Comparison of ENCODE assay signal across 9 cellular contexts in genomic region chr2:38147333-38148121, GRCh38.
DNase-seq lines count a peak whose midpoint lies in the region; ATAC-seq and TF ChIP-seq lines count a peak whose summit lies in the region.
"Had no signal": no experiment of that assay in that cellular context is flagged by ENCODE, and none has a peak within 500 bp of the region (broad histone marks: within the 10 kb centered on the region; RNA-seq: fewer than 3 reads in every experiment).

No MANE protein-coding gene starts in this region.

- H3K79me1 ChIP-seq in mesendoderm (ENCODE audit: low read length) = no peaks in the 10 kb centered on the region

- H3K79me2 ChIP-seq in mesendoderm (ENCODE audit: control insufficient read depth, insufficient read depth, low read length) = no peaks in the 10 kb centered on the region

- H3K18ac ChIP-seq in mesendoderm (ENCODE audit: low read length) = no peak overlapping the region

- peaks cover 3% of the 10 kb centered on the region for H3K27me3 Mint-ChIP-seq in T-helper 2 cell treated with Interferon-gamma antibody and Interleukin-4, amounts not matched to agents 5 μg/mL and 100 μg/mL, for 36 hours (ENCODE audit: low read depth)
- H3K27me3 Mint-ChIP-seq in type B pancreatic cell = no peaks in the 10 kb centered on the region

- H2BK15ac ChIP-seq in mesendoderm (replicated peaks; ENCODE audit: low read depth) = no peak overlapping the region

- no peak overlapping the region for H3K9ac ChIP-seq in mesendoderm (ENCODE audit: low read length)

- no peak overlapping the region for H2BK5ac ChIP-seq in mesendoderm (ENCODE audit: low read length)

- TF ChIP-seq CTCF in type B pancreatic cell (conservative IDR thresholded peaks at IDR 0.05) (no peak), body of pancreas (IDR thresholded peaks at IDR 0.05) (no peak)

- no peak overlapping the region for H3K4me3 Mint-ChIP-seq in T-helper 2 cell treated with Interferon-gamma antibody and Interleukin-4, amounts not matched to agents 5 μg/mL and 100 μg/mL, for 36 hours
- peak overlapping the region; percentile 58 for H3K4me3 Mint-ChIP-seq in type B pancreatic cell

- no peak overlapping the region for H3K23ac ChIP-seq in mesendoderm (ENCODE audit: low read length)

- TF ChIP-seq POLR2A in body of pancreas (IDR thresholded peaks at IDR 0.05) = no peak

- no peak overlapping the region for H2BK120ac ChIP-seq in mesendoderm (ENCODE audit: low read depth, low read length)

- peaks cover 7% of the 10 kb centered on the region for H3K4me1 Mint-ChIP-seq in T-helper 2 cell treated with Interferon-gamma antibody and Interleukin-4, amounts not matched to agents 5 μg/mL and 100 μg/mL, for 36 hours (ENCODE audit: low read depth)
- peaks cover 18% of the 10 kb centered on the region for H3K4me1 Mint-ChIP-seq in type B pancreatic cell (ENCODE audit: unreplicated experiment)

- DNase-seq in T-helper 2 cell treated with Interferon-gamma antibody and Interleukin-4, amounts not matched to agents 5 μg/mL and 100 μg/mL, for 36 hours (ENCODE audit: low spot score) = no peak
- DNase-seq in T-helper 2 cell = no peak
- DNase-seq in mesendoderm = no peak
- DNase-seq in type B pancreatic cell (ENCODE audit: extremely low spot score, unreplicated experiment) = no peak
- DNase-seq in NOMO-1 treated with DMSO at 0.1 percent for 48 hours (lab: John Stamatoyannopoulos, UW; ENCODE audit: unreplicated experiment) = no peak
- no peak for DNase-seq in NCI-H2171 (lab: John Stamatoyannopoulos, UW)
- no peak for DNase-seq in body of pancreas

- no peaks in the 10 kb centered on the region for H3K36me3 ChIP-seq in mesendoderm (ENCODE audit: control insufficient read depth, insufficient read depth, low read length)
- no peaks in the 10 kb centered on the region for H3K36me3 ChIP-seq in body of pancreas (replicated peaks in 1 of 2; ENCODE audit: insufficient read depth in 1 of 2, low read depth in 2 of 2)

- no peaks in the 10 kb centered on the region for H3K27me3 ChIP-seq in mesendoderm (ENCODE audit: insufficient read depth, low read length, poor library complexity)
- no peaks in the 10 kb centered on the region for H3K27me3 ChIP-seq in body of pancreas

- H3K56ac ChIP-seq in mesendoderm (ENCODE audit: low read length) = peak overlapping the region; percentile 51

- no peak for ATAC-seq in body of pancreas

- H3K36me3 Mint-ChIP-seq in T-helper 2 cell treated with Interferon-gamma antibody and Interleukin-4, amounts not matched to agents 5 μg/mL and 100 μg/mL, for 36 hours (ENCODE audit: low read depth) = no peaks in the 10 kb centered on the region
- peaks cover 20% of the 10 kb centered on the region for H3K36me3 Mint-ChIP-seq in type B pancreatic cell

- intact Hi-C loops in body of pancreas (cut with DNase I) = no loop called here

- H3K4me1 ChIP-seq in mesendoderm (ENCODE audit: control insufficient read depth, low read depth, low read length) (peaks cover 2% of the 10 kb centered on the region), body of pancreas (peaks cover 19% of the 10 kb centered on the region)

- no peak overlapping the region for H4K5ac ChIP-seq in mesendoderm (ENCODE audit: low read length)

- H4K8ac ChIP-seq in mesendoderm (ENCODE audit: low read depth, low read length) = no peak overlapping the region

- H3K4ac ChIP-seq in mesendoderm (ENCODE audit: low read depth, low read length) = no peak overlapping the region

- no peaks in the 10 kb centered on the region for H3K9me3 ChIP-seq in body of pancreas

- H3K4me3 ChIP-seq in mesendoderm (ENCODE audit: low read length) = no peak overlapping the region
- no peak overlapping the region for H3K4me3 ChIP-seq in body of pancreas

- H3K9me3 Mint-ChIP-seq in T-helper 2 cell treated with Interferon-gamma antibody and Interleukin-4, amounts not matched to agents 5 μg/mL and 100 μg/mL, for 36 hours = no peaks in the 10 kb centered on the region
- H3K9me3 Mint-ChIP-seq in type B pancreatic cell = peaks cover 14% of the 10 kb centered on the region

- H3K4me2 ChIP-seq in mesendoderm (ENCODE audit: low read length) = no peak overlapping the region

- WGBS in mesendoderm (ENCODE audit: extremely low coverage, insufficient coverage, low lambda C conversion rate) = no CpG with 5 or more reads among the region's 8 CpGs
- 81 to 85% methylated on average over 8 of the region's 8 CpGs for WGBS in body of pancreas, 2 donors

- no peak overlapping the region for H2AK5ac ChIP-seq in mesendoderm (ENCODE audit: low read length)

- peak overlapping the region; percentile 2 for H3K27ac Mint-ChIP-seq in T-helper 2 cell treated with Interferon-gamma antibody and Interleukin-4, amounts not matched to agents 5 μg/mL and 100 μg/mL, for 36 hours
- peak overlapping the region; percentile 86 for H3K27ac Mint-ChIP-seq in type B pancreatic cell

- peak overlapping the region; percentile 69 for H3K27ac ChIP-seq in angular gyrus (ENCODE audit: low read depth, low read length)
- H3K27ac ChIP-seq in mesendoderm (ENCODE audit: low read depth, low read length) = peak overlapping the region; percentile 83
- peak overlapping the region in 2 of 4 donors; percentile 67 to 77 for H3K27ac ChIP-seq in body of pancreas
- H3K27ac ChIP-seq: 22Rv1 had no signal
